Comparison of ENCODE assay signal across 18 cellular contexts in the genomic region with DNA sequence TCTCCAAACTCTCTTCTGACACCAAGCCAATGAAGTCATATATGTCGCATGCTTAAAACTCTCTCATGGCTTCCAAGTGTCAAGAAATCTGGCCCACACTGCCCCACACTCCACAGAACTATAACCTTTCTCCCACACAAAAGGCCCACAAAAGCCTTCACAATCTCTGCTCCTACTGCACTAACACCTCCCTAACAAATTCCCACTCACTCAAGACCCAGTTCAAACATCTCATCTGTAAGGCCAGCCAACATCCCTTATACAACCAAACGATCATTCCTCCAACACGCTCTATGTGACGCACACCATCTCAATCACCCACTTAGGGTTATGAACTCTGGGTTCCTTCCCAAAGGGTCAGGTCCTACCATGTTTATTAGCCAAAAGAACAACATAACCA. TPM values are rescaled to one million over a fixed set of nuclear protein-coding genes. Genes with fewer than 3 reads are reported as not detected.
DNase-seq lines count a peak whose midpoint lies in the region; ATAC-seq and TF ChIP-seq lines count a peak whose summit lies in the region.
"Had no signal": no experiment of that assay in that cellular context is flagged by ENCODE, and none has a peak within 500 bp of the region (broad histone marks: within the 10 kb centered on the region; RNA-seq: fewer than 3 reads in every experiment).

No MANE protein-coding gene starts in this region.

- CTCF ChIA-PET in HEK293 (lab: Yijun Ruan, JAX) = no interaction called here
- CTCF ChIA-PET in Caco-2 (lab: Charles Lee) = interaction anchor here (0.6 kb wide), 1 partner anchor 9 kb away, joined by 3 read pairs; no protein-coding TSS in a partner anchor
- CTCF ChIA-PET in GM10248 (lab: Yijun Ruan, JAX) = interaction anchor here (1.1 to 2.4 kb wide), 3 partner anchors 12 to 29 kb away, joined by 3 to 13 read pairs (median 12); no protein-coding TSS in a partner anchor

- H3K27ac Mint-ChIP-seq in Caco-2 (ENCODE audit: unreplicated experiment) (no peak overlapping the region), glutamatergic neuron (ENCODE audit: unreplicated experiment) (no peak overlapping the region)
- H3K27ac Mint-ChIP-seq: activated naive CD8-positive, alpha-beta T cell; CD4-positive, alpha-beta T cell; dendritic cell treated with granulocyte-macrophage colony-stimulating factor and Interleukin-4, amounts not matched to agents 40 ng/mL and 50 ng/mL, for 4 days had no signal

- H3K27me3 ChIP-seq in lower lobe of right lung (ENCODE audit: low read depth) (no peaks in the 10 kb centered on the region), subcutaneous abdominal adipose tissue (ENCODE audit: control insufficient read depth in 5 of 5, insufficient read depth in 4 of 5, low read length in 5 of 5) (no peaks in the 10 kb centered on the region), Caco-2 (replicated peaks; ENCODE audit: control insufficient read depth, insufficient read depth, low read length) (no peaks in the 10 kb centered on the region)
- H3K27me3 ChIP-seq: pancreas, SJCRH30 had no signal

- DNase-seq in choroid plexus epithelial cell (ENCODE audit: low read depth) (peak; percentile 85), lower lobe of right lung (no peak), Caco-2 (no peak), glutamatergic neuron (no peak), SIG-M5 (lab: John Stamatoyannopoulos, UW) (no peak), GM10248 (ENCODE audit: extremely low spot score) (no peak)
- DNase-seq: CD4-positive, alpha-beta T cell; NCI-H1436 treated with DMSO at 0.1 percent for 48 hours; NCI-H526; pancreas; SJCRH30; stimulated activated CD4-positive, alpha-beta T cell treated with anti-CD3 and anti-CD28 coated beads, Interleukin-4, amount 100 ng/mL, for 4 hours; stimulated activated naive CD4-positive, alpha-beta T cell had no signal

- TF ChIP-seq CTCF in HEK293 (tag by site-specific recombination; IDR thresholded peaks at IDR 0.05) (no peak), choroid plexus epithelial cell (conservative IDR thresholded peaks at IDR 0.05; ENCODE audit: low read depth, low read length) (no peak), lower lobe of right lung (IDR thresholded peaks at IDR 0.05) (no peak), Caco-2 (IDR thresholded peaks at IDR 0.05; ENCODE audit: insufficient read depth in 1 of 2, low read depth in 1 of 2, low read length in 1 of 2, severe bottlenecking in 1 of 2, unreplicated experiment in 1 of 2) (no peak), glutamatergic neuron (IDR thresholded peaks at IDR 0.05; ENCODE audit: partially characterized antibody, unreplicated experiment) (no peak), GM10248 (IDR thresholded peaks at IDR 0.05; ENCODE audit: control extremely low read depth, extremely low read depth, low read depth, missing control alignments) (no peak)

- H3K36me3 Mint-ChIP-seq in Caco-2 (ENCODE audit: insufficient read depth, unreplicated experiment) (no peaks in the 10 kb centered on the region), glutamatergic neuron (ENCODE audit: unreplicated experiment) (no peaks in the 10 kb centered on the region)
- H3K36me3 Mint-ChIP-seq: activated naive CD8-positive, alpha-beta T cell had no signal

- H3K4me3 ChIP-seq in HEK293 (ENCODE audit: low read depth, low read length) (no peak overlapping the region), choroid plexus epithelial cell (ENCODE audit: low read depth, low read length) (no peak overlapping the region), lower lobe of right lung (no peak overlapping the region), subcutaneous abdominal adipose tissue (ENCODE audit: low read depth in 1 of 5, low read length in 5 of 5) (peak overlapping the region in 1 of 5 donors; percentile 5), Caco-2 (ENCODE audit: low read depth, low read length) (no peak overlapping the region)
- H3K4me3 ChIP-seq: pancreas, SJCRH30 had no signal

- H3K27ac ChIP-seq in HEK293 (ENCODE audit: extremely low read depth, low read depth, low read length) = no peak overlapping the region
- H3K27ac ChIP-seq in lower lobe of right lung = peak overlapping the region; percentile 86
- peak overlapping the region; percentile 98 for H3K27ac ChIP-seq in subcutaneous abdominal adipose tissue (ENCODE audit: low read depth, low read length)

- POLR2A ChIA-PET in HEK293 (lab: Yijun Ruan, JAX) = no interaction called here
- POLR2A ChIA-PET in Caco-2 (lab: Charles Lee) = no interaction called here
- POLR2A ChIA-PET in GM10248 (lab: Yijun Ruan, JAX) = no interaction called here

- H3K4me1 Mint-ChIP-seq in Caco-2 (ENCODE audit: low read depth, unreplicated experiment) (peaks cover 6% of the 10 kb centered on the region), glutamatergic neuron (ENCODE audit: low read depth, unreplicated experiment) (peaks cover 42% of the 10 kb centered on the region)

- no TSS peak for BruUV-seq in Caco-2 (replicated peaks; lab: Mats Ljungman, UMichigan)

- H3K4me1 ChIP-seq in HEK293 (ENCODE audit: control insufficient read depth, insufficient read depth, low read length) (peaks cover 56% of the 10 kb centered on the region), lower lobe of right lung (peaks cover 98% of the 10 kb centered on the region), subcutaneous abdominal adipose tissue (ENCODE audit: control insufficient read depth in 5 of 5, insufficient read depth in 5 of 5, low read length in 5 of 5) (peaks cover 30 to 95% (median 86%) of the 10 kb centered on the region in 5 donors), Caco-2 (peaks cover 22% of the 10 kb centered on the region; the same call in 1 of the 2 replicates)

- no peak overlapping the region for H3K4me3 Mint-ChIP-seq in Caco-2 (ENCODE audit: unreplicated experiment)
- no peak overlapping the region for H3K4me3 Mint-ChIP-seq in glutamatergic neuron (ENCODE audit: unreplicated experiment)
- H3K4me3 Mint-ChIP-seq: activated naive CD8-positive, alpha-beta T cell; CD4-positive, alpha-beta T cell; dendritic cell treated with granulocyte-macrophage colony-stimulating factor and Interleukin-4, amounts not matched to agents 40 ng/mL and 50 ng/mL, for 4 days had no signal

- ATAC-seq in lower lobe of right lung = peak; percentile 16 to 17

- H3K9me3 ChIP-seq in HEK293 (ENCODE audit: control insufficient read depth, insufficient read depth, low read depth, low read length) (no peaks in the 10 kb centered on the region), lower lobe of right lung (no peaks in the 10 kb centered on the region), subcutaneous abdominal adipose tissue (ENCODE audit: control insufficient read depth in 5 of 5, low read length in 5 of 5) (no peaks in the 10 kb centered on the region), Caco-2 (no peaks in the 10 kb centered on the region)
- H3K9me3 ChIP-seq: pancreas, SJCRH30 had no signal

- H3K36me3 ChIP-seq in HEK293 (ENCODE audit: control insufficient read depth in 2 of 2, insufficient read depth in 1 of 2, low read length in 2 of 2) = no peaks in the 10 kb centered on the region; a peak in 1 of 3 replicates
- H3K36me3 ChIP-seq in lower lobe of right lung = no peaks in the 10 kb centered on the region
- no peaks in the 10 kb centered on the region for H3K36me3 ChIP-seq in subcutaneous abdominal adipose tissue (ENCODE audit: control insufficient read depth in 5 of 5, insufficient read depth in 5 of 5, low read length in 5 of 5)
- H3K36me3 ChIP-seq in Caco-2 (ENCODE audit: control insufficient read depth, insufficient read depth, low read length) = no peaks in the 10 kb centered on the region
- H3K36me3 ChIP-seq: pancreas, SJCRH30 had no signal

- H3K9me3 Mint-ChIP-seq in Caco-2 (ENCODE audit: unreplicated experiment) (no peaks in the 10 kb centered on the region), glutamatergic neuron (ENCODE audit: unreplicated experiment) (peaks cover 8% of the 10 kb centered on the region)
- H3K9me3 Mint-ChIP-seq: CD4-positive, alpha-beta T cell; dendritic cell treated with granulocyte-macrophage colony-stimulating factor and Interleukin-4, amounts not matched to agents 40 ng/mL and 50 ng/mL, for 4 days had no signal

- peak overlapping the region in 2 of 5 donors; percentile 57 to 61 for H3K9ac ChIP-seq in subcutaneous abdominal adipose tissue (ENCODE audit: low read length in 5 of 5)

- intact Hi-C loops in lower lobe of right lung (cut with DNase I) (no loop called here), Caco-2 (cut with micrococcal nuclease; ENCODE audit: unreplicated experiment) (no loop called here)

- no peaks in the 10 kb centered on the region for H3K27me3 Mint-ChIP-seq in Caco-2 (ENCODE audit: insufficient read depth, unreplicated experiment)
- peaks cover 6% of the 10 kb centered on the region for H3K27me3 Mint-ChIP-seq in glutamatergic neuron (ENCODE audit: unreplicated experiment)
- H3K27me3 Mint-ChIP-seq: activated naive CD8-positive, alpha-beta T cell; CD4-positive, alpha-beta T cell; dendritic cell treated with granulocyte-macrophage colony-stimulating factor and Interleukin-4, amounts not matched to agents 40 ng/mL and 50 ng/mL, for 4 days had no signal

TF ChIP-seq in HEK293, 187 proteins besides CTCF, POLR2A, EP300 and RAD21 (continues in another document):
- peak; percentile 81 for TF ChIP-seq ZNF600 (tag by site-specific recombination; IDR thresholded peaks at IDR 0.05)
- no peak for TF ChIP-seq ZNF26 (tag by site-specific recombination; IDR thresholded peaks at IDR 0.05)
- no peak for TF ChIP-seq ZNF610 (tag by site-specific recombination; IDR thresholded peaks at IDR 0.05; ENCODE audit: borderline replicate concordance)

RNA-seq across cellular contexts. Expression of gene TBC1D2B, which starts 13.5 kb away (rescaled TPM):
- 69.8 TPM for total RNA-seq in lower lobe of right lung
- 18.3 and 19.1 TPM in 2 replicates for total RNA-seq in Caco-2 (2022)
- 45.3 TPM for total RNA-seq in glutamatergic neuron (ENCODE audit: unreplicated experiment)

RNA-seq across cellular contexts. Expression of gene SH2D7, which starts 28.4 kb away (rescaled TPM):
- total RNA-seq in lower lobe of right lung (not detected), Caco-2 (2022) (not detected in 2 replicates), glutamatergic neuron (ENCODE audit: unreplicated experiment) (not detected)
- total RNA-seq: CD4-positive, alpha-beta T cell; lung microvascular endothelial cell had no signal
